In genomic region chr17:79235808-79236207, GRCh38 we compare ENCODE assay signal across 23 cellular contexts.
"Had no signal": no experiment of that assay in that cellular context is flagged by ENCODE, and none has a peak within 500 bp of the region (broad histone marks: within the 10 kb centered on the region; RNA-seq: fewer than 3 reads in every experiment).

No MANE protein-coding gene starts in this region.

- H3K36me3 ChIP-seq: MG63, Peyer's patch, SJCRH30 had no signal

- H3K9me3 ChIP-seq: MG63, Peyer's patch had no signal

- H3K4me2 ChIP-seq: PC-9 had no signal

- H2AFZ ChIP-seq: PC-9 had no signal

- DNase-seq: IMR-90; Karpas-422; KG1; MG63; NCI-H1092 treated with DMSO at 0.1 percent for 48 hours; NCI-H1436; NCI-H2029 treated with DMSO at 0.1 percent for 48 hours; NCI-H2171 treated with DMSO at 0.1 percent for 48 hours; NCI-H226; NCI-H446; NCI-H510A; NCI-H524 treated with DMSO at 0.1 percent for 48 hours; NCI-H69; NCI-H774; NK-92 treated with Interleukin-12 subunit alpha and Interleukin-12 subunit beta, amount 100 ng/mL, for 24 hours; PC-9; Peyer's patch; SHP77 treated with DMSO at 0.1 percent for 48 hours; SJCRH30; T-helper 1 cell had no signal

- ATAC-seq: HepG2, Right ventricle myocardium inferior, SK-N-SH treated with all-trans-retinoic acid at 6 μM for 48 hours had no signal

- H3K27ac ChIP-seq: PC-9, Peyer's patch, SJCRH30 had no signal

- H3K4me1 ChIP-seq: Peyer's patch, SJCRH30 had no signal

- H3K4me3 ChIP-seq: MG63, PC-9, Peyer's patch, SJCRH30 had no signal

- H3K27me3 ChIP-seq: Peyer's patch had no signal

- FAIRE-seq: HepG2 had no signal
